2 cellular contexts compared by ENCODE assay signal in genomic region chr7:28155019-28155660, GRCh38.
TF ChIP-seq lines count a peak whose summit lies in the region.

No MANE protein-coding gene starts in this region.

TF ChIP-seq in liver, 16 proteins besides CTCF, POLR2A, EP300 and RAD21 (continued from another document):
- TF ChIP-seq SP1 (IDR thresholded peaks at IDR 0.05) = no peak
- TF ChIP-seq, protein P1, sequence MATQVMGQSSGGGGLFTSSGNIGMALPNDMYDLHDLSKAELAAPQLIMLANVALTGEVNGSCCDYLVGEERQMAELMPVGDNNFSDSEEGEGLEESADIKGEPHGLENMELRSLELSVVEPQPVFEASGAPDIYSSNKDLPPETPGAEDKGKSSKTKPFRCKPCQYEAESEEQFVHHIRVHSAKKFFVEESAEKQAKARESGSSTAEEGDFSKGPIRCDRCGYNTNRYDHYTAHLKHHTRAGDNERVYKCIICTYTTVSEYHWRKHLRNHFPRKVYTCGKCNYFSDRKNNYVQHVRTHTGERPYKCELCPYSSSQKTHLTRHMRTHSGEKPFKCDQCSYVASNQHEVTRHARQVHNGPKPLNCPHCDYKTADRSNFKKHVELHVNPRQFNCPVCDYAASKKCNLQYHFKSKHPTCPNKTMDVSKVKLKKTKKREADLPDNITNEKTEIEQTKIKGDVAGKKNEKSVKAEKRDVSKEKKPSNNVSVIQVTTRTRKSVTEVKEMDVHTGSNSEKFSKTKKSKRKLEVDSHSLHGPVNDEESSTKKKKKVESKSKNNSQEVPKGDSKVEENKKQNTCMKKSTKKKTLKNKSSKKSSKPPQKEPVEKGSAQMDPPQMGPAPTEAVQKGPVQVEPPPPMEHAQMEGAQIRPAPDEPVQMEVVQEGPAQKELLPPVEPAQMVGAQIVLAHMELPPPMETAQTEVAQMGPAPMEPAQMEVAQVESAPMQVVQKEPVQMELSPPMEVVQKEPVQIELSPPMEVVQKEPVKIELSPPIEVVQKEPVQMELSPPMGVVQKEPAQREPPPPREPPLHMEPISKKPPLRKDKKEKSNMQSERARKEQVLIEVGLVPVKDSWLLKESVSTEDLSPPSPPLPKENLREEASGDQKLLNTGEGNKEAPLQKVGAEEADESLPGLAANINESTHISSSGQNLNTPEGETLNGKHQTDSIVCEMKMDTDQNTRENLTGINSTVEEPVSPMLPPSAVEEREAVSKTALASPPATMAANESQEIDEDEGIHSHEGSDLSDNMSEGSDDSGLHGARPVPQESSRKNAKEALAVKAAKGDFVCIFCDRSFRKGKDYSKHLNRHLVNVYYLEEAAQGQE (IDR thresholded peaks at IDR 0.05) = no peak
- TF ChIP-seq HNF4G (IDR thresholded peaks at IDR 0.05) = no peak
- TF ChIP-seq, protein P2, sequence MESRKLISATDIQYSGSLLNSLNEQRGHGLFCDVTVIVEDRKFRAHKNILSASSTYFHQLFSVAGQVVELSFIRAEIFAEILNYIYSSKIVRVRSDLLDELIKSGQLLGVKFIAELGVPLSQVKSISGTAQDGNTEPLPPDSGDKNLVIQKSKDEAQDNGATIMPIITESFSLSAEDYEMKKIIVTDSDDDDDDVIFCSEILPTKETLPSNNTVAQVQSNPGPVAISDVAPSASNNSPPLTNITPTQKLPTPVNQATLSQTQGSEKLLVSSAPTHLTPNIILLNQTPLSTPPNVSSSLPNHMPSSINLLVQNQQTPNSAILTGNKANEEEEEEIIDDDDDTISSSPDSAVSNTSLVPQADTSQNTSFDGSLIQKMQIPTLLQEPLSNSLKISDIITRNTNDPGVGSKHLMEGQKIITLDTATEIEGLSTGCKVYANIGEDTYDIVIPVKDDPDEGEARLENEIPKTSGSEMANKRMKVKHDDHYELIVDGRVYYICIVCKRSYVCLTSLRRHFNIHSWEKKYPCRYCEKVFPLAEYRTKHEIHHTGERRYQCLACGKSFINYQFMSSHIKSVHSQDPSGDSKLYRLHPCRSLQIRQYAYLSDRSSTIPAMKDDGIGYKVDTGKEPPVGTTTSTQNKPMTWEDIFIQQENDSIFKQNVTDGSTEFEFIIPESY (IDR thresholded peaks at IDR 0.05) = no peak
- no peak for TF ChIP-seq FOXA2 (IDR thresholded peaks at IDR 0.05)
- TF ChIP-seq HNF4A (conservative IDR thresholded peaks at IDR 0.05) = no peak

TF ChIP-seq in HepG2, 621 proteins besides CTCF, POLR2A, EP300 and RAD21 (continued from another document):
- TF ChIP-seq ZBTB40 (IDR thresholded peaks at IDR 0.05) = no peak
- TF ChIP-seq ZBTB40 (CRISPR knock-in tag; IDR thresholded peaks at IDR 0.05) = no peak
- no peak for TF ChIP-seq ZNF451 (CRISPR knock-in tag; IDR thresholded peaks at IDR 0.05)
- no peak for TF ChIP-seq ZNF788 (CRISPR knock-in tag; IDR thresholded peaks at IDR 0.05; ENCODE audit: borderline replicate concordance)
- TF ChIP-seq FOXK2 (IDR thresholded peaks at IDR 0.05) = no peak
- no peak for TF ChIP-seq PLRG1 (conservative IDR thresholded peaks at IDR 0.05)
- TF ChIP-seq U2AF2 (IDR thresholded peaks at IDR 0.05; ENCODE audit: low read depth, low read length) = no peak
- TF ChIP-seq, protein P3, sequence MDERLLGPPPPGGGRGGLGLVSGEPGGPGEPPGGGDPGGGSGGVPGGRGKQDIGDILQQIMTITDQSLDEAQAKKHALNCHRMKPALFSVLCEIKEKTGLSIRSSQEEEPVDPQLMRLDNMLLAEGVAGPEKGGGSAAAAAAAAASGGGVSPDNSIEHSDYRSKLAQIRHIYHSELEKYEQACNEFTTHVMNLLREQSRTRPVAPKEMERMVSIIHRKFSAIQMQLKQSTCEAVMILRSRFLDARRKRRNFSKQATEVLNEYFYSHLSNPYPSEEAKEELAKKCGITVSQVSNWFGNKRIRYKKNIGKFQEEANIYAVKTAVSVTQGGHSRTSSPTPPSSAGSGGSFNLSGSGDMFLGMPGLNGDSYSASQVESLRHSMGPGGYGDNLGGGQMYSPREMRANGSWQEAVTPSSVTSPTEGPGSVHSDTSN (CRISPR knock-in tag; IDR thresholded peaks at IDR 0.05) = no peak
- TF ChIP-seq ATF6 (CRISPR knock-in tag; conservative IDR thresholded peaks at IDR 0.05) = no peak
- no peak for TF ChIP-seq MED1 (CRISPR knock-in tag; IDR thresholded peaks at IDR 0.05)
- TF ChIP-seq PHB2 (IDR thresholded peaks at IDR 0.05; ENCODE audit: partially characterized antibody) = no peak
- TF ChIP-seq, protein P4, sequence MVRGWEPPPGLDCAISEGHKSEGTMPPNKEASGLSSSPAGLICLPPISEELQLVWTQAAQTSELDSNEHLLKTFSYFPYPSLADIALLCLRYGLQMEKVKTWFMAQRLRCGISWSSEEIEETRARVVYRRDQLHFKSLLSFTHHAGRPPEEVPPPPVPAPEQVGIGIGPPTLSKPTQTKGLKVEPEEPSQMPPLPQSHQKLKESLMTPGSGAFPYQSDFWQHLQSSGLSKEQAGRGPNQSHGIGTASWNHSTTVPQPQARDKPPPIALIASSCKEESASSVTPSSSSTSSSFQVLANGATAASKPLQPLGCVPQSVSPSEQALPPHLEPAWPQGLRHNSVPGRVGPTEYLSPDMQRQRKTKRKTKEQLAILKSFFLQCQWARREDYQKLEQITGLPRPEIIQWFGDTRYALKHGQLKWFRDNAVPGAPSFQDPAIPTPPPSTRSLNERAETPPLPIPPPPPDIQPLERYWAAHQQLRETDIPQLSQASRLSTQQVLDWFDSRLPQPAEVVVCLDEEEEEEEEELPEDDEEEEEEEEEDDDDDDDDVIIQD (CRISPR knock-in tag; IDR thresholded peaks at IDR 0.05; ENCODE audit: low read depth) = no peak
- no peak for TF ChIP-seq MYPOP (CRISPR knock-in tag; IDR thresholded peaks at IDR 0.05)
- no peak for TF ChIP-seq TFDP2 (CRISPR knock-in tag; IDR thresholded peaks at IDR 0.05)
- TF ChIP-seq CREM (IDR thresholded peaks at IDR 0.05) = no peak
- TF ChIP-seq CREM (CRISPR knock-in tag; IDR thresholded peaks at IDR 0.05) = no peak
